In the genomic region with DNA sequence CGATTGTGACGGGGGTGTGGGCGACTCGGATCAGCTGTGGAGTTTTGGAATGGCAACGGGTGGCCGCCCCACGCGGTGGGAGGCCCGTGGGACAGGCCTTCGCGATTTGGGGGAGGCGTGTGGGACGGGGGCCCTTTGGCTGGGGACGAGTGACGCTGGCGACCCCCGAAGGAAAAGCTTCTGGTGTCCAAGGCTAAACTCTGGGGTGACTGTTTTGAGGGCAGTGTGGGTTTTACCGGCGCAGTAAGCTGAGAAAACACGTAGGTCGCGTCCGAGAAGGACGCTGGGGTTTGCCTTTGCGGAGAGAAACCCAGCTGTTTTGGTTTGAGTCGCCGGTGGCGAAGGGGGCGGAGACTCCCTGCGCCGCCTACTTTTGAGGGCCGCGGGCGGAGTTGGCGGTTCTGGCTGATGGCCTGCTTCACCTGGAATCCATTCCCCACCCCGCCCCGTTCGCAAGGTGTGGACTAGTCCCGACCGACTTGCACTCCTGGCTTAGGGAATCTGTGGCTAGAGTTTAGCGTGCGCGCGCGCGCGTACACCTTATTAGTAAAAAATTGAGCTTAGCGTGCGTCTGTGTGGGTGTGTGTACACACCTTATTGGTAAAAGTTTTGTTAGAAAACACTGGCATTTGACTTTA, we compare ENCODE assay signal across 8 cellular contexts. TPM values are rescaled to one million over a fixed set of nuclear protein-coding genes. Genes with fewer than 3 reads are reported as not detected.
DNase-seq lines count a peak whose midpoint lies in the region; ATAC-seq and TF ChIP-seq lines count a peak whose summit lies in the region.

No MANE protein-coding gene starts in this region.

- H3K4me3 Mint-ChIP-seq in chondrocyte (ENCODE audit: unreplicated experiment) = peak overlapping the region; percentile 89

- peaks cover 48% of the 10 kb centered on the region for H3K4me1 Mint-ChIP-seq in chondrocyte (ENCODE audit: low read depth)

- peak overlapping the region; percentile 99 for H3K27ac Mint-ChIP-seq in chondrocyte (ENCODE audit: unreplicated experiment)

- H3K9me3 Mint-ChIP-seq in chondrocyte (ENCODE audit: low read depth) = no peaks in the 10 kb centered on the region

- DNase-seq in AG20443 (ENCODE audit: low spot score) (peak; percentile 83), NCI-H345 (lab: John Stamatoyannopoulos, UW) (peak; percentile 94), chondrocyte (ENCODE audit: low spot score) (no peak), kidney glomerular epithelial cell (lab: John Stamatoyannopoulos, UW) (peak; percentile 66)
- DNase-seq in activated CD4-positive, alpha-beta T cell treated with anti-CD3 and anti-CD28 coated beads for 24 hours (ENCODE audit: low read depth in 2 of 2) = peak; percentile 65 to 82
- DNase-seq in stimulated activated CD4-positive, alpha-beta T cell treated with anti-CD3 and anti-CD28 coated beads, Interleukin-1b, Interleukin-23, amount 100 ng/mL, for 24 hours (ENCODE audit: low read depth in 4 of 4, low spot score in 1 of 4) = peak; percentile 60 to 76 (median 66)

- peaks cover 2% of the 10 kb centered on the region for H3K36me3 Mint-ChIP-seq in chondrocyte (ENCODE audit: low read depth)

- no peaks in the 10 kb centered on the region for H3K27me3 Mint-ChIP-seq in chondrocyte (ENCODE audit: low read depth)

- ATAC-seq in GM19043 (IDR thresholded peaks at IDR 0.05; ENCODE audit: low read depth, unreplicated experiment) (peak; percentile 63), HG03342 (IDR thresholded peaks at IDR 0.05; ENCODE audit: unreplicated experiment) (peak; percentile 67)

- peak; percentile 14 for TF ChIP-seq CTCF in chondrocyte (IDR thresholded peaks at IDR 0.05)

RNA-seq across cellular contexts. Expression of a gene that starts 0.6 kb away (rescaled TPM):
- 86.5 to 91.3 TPM (median 90.6 TPM) in 3 replicates for total RNA-seq in chondrocyte
